ENCODE assay signal across 24 cellular contexts in genomic region chr5:130021000-130021399, GRCh38.
DNase-seq lines count a peak whose midpoint lies in the region; ATAC-seq, FAIRE-seq and TF ChIP-seq lines count a peak whose summit lies in the region.
"Had no signal": no experiment of that assay in that cellular context is flagged by ENCODE, and none has a peak within 500 bp of the region (broad histone marks: within the 10 kb centered on the region; RNA-seq: fewer than 3 reads in every experiment).

No MANE protein-coding gene starts in this region.

- H3K9me1 ChIP-seq in IMR-90 (ENCODE audit: insufficient read depth, low read length) (no peaks in the 10 kb centered on the region), K562 (ENCODE audit: control insufficient read depth, insufficient read depth, low read length) (no peaks in the 10 kb centered on the region)

- TF ChIP-seq EP300 in A549 (IDR thresholded peaks at IDR 0.05) (no peak), K562 (IDR thresholded peaks at IDR 0.05; ENCODE audit: low read length) (no peak)

- no peak for ATAC-seq in A549
- no peak for ATAC-seq in IMR-90 (ENCODE audit: low read depth)
- ATAC-seq in K562, result no peak
- no peak for ATAC-seq in HG03457 (IDR thresholded peaks at IDR 0.05; ENCODE audit: unreplicated experiment)
- no peak for ATAC-seq in GM19397 (IDR thresholded peaks at IDR 0.05; ENCODE audit: unreplicated experiment)
- ATAC-seq: CD8-positive, alpha-beta T cell had no signal

- H3K4me3 Mint-ChIP-seq in nephron progenitor cell (no peak overlapping the region), neural progenitor cell (no peak overlapping the region)
- H3K4me3 Mint-ChIP-seq: B cell; CD4-positive, alpha-beta T cell; CD8-positive, alpha-beta T cell had no signal

- no peak overlapping the region for H3K23ac ChIP-seq in IMR-90 (ENCODE audit: low read depth, low read length)

- H2AFZ ChIP-seq in IMR-90 (replicated peaks; ENCODE audit: low read length, poor library complexity), result no peak overlapping the region
- H2AFZ ChIP-seq in K562 (ENCODE audit: low read depth, low read length), result no peak overlapping the region
- H2AFZ ChIP-seq in neural progenitor cell (replicated peaks), result no peak overlapping the region

- H2AK5ac ChIP-seq in IMR-90 (ENCODE audit: low read depth, low read length), result no peak overlapping the region

- H3K36me3 Mint-ChIP-seq in nephron progenitor cell (ENCODE audit: low read depth) (no peaks in the 10 kb centered on the region), neural progenitor cell (no peaks in the 10 kb centered on the region)
- H3K36me3 Mint-ChIP-seq: CD8-positive, alpha-beta T cell had no signal

- H3K9me3 ChIP-seq in A549 (no peaks in the 10 kb centered on the region), IMR-90 (ENCODE audit: control insufficient read depth, insufficient read depth, low read length) (no peaks in the 10 kb centered on the region), K562 (replicated peaks; ENCODE audit: control insufficient read depth, insufficient read depth, low read depth, low read length) (0 out of 2 replicates have a peak, but pooled peaks cover 2% of the 10 kb centered on the region), neural progenitor cell (ENCODE audit: low read depth) (no peaks in the 10 kb centered on the region)
- H3K9me3 ChIP-seq: Caco-2 had no signal

- H3K27me3 ChIP-seq in IMR-90 (ENCODE audit: control insufficient read depth, insufficient read depth, low read length) (no peaks in the 10 kb centered on the region), K562 (ENCODE audit: control insufficient read depth in 2 of 2, insufficient read depth in 2 of 2, low read length in 2 of 2) (no peaks in the 10 kb centered on the region), neural progenitor cell (no peaks in the 10 kb centered on the region)
- H3K27me3 ChIP-seq: BLaER1 treated with 17β-estradiol and CSF1 and Interleukin-3, amounts not matched to agents 10 nM and 100 nM had no signal

- H4K8ac ChIP-seq in IMR-90 (ENCODE audit: low read depth in 2 of 2, low read length in 2 of 2), result no peak overlapping the region

- in situ Hi-C loops in IMR-90 (cut with MboI; ENCODE audit: low sequenced_read_pairs) (no loop called here), K562 (cut with MboI) (no loop called here)

- H3K27me3 Mint-ChIP-seq in nephron progenitor cell (ENCODE audit: low read depth, poor library complexity) (no peaks in the 10 kb centered on the region), neural progenitor cell (ENCODE audit: insufficient read depth, low read depth) (no peaks in the 10 kb centered on the region)
- H3K27me3 Mint-ChIP-seq: B cell; CD4-positive, alpha-beta T cell had no signal

- no peak overlapping the region for H3K4me2 ChIP-seq in A549
- H3K4me2 ChIP-seq in IMR-90 (ENCODE audit: low read depth, low read length), result no peak overlapping the region
- H3K4me2 ChIP-seq in K562 (ENCODE audit: insufficient read depth, low read length), result no peak overlapping the region
- no peak overlapping the region for H3K4me2 ChIP-seq in neural progenitor cell
- H3K4me2 ChIP-seq: BLaER1 treated with 17β-estradiol and CSF1 and Interleukin-3, amounts not matched to agents 10 nM and 100 nM had no signal

- no peak overlapping the region for H2AK9ac ChIP-seq in IMR-90 (replicated peaks; ENCODE audit: low read depth, low read length, poor library complexity)

- POLR2A ChIA-PET in A549 (lab: Yijun Ruan, JAX) (no interaction called here), IMR-90 (lab: Charles Lee; ENCODE audit: unreplicated experiment) (no interaction called here), K562 (lab: Yijun Ruan, JAX) (no interaction called here)

- H3K4me3 ChIP-seq in A549 (no peak overlapping the region), IMR-90 (ENCODE audit: insufficient read depth, low read depth, low read length) (no peak overlapping the region), K562 (no peak overlapping the region), neural progenitor cell (no peak overlapping the region)
- H3K4me3 ChIP-seq: BLaER1 treated with 17β-estradiol and CSF1 and Interleukin-3, amounts not matched to agents 10 nM and 100 nM had no signal

- no peak overlapping the region for H3K14ac ChIP-seq in IMR-90 (replicated peaks; ENCODE audit: low read depth, low read length)

- H3K56ac ChIP-seq in IMR-90 (ENCODE audit: extremely low read depth, insufficient read depth, low read length), result no peak overlapping the region

- H3K9me3 Mint-ChIP-seq in nephron progenitor cell (peaks cover 2% of the 10 kb centered on the region), neural progenitor cell (no peaks in the 10 kb centered on the region)
- H3K9me3 Mint-ChIP-seq: CD4-positive, alpha-beta T cell; CD8-positive, alpha-beta T cell had no signal

- no peak overlapping the region for H3K9ac ChIP-seq in IMR-90 (ENCODE audit: low read depth, low read length)
- no peak overlapping the region for H3K9ac ChIP-seq in K562 (ENCODE audit: insufficient read depth in 1 of 2, low read depth in 2 of 2, low read length in 2 of 2)
- no peak overlapping the region for H3K9ac ChIP-seq in neural progenitor cell
- H3K9ac ChIP-seq: BLaER1 treated with 17β-estradiol and CSF1 and Interleukin-3, amounts not matched to agents 10 nM and 100 nM had no signal

- TF ChIP-seq POLR2A in A549 (IDR thresholded peaks at IDR 0.05; ENCODE audit: low read length), result no peak
- no peak for TF ChIP-seq POLR2A in IMR-90 (IDR thresholded peaks at IDR 0.05; ENCODE audit: low read depth, low read length)
- no peak for TF ChIP-seq POLR2A in K562 (conservative IDR thresholded peaks at IDR 0.05)

- TF ChIP-seq CTCF in A549 (IDR thresholded peaks at IDR 0.05), result no peak
- TF ChIP-seq CTCF in IMR-90 (conservative IDR thresholded peaks at IDR 0.05; ENCODE audit: low read depth, low read length), result no peak
- TF ChIP-seq CTCF in K562 (IDR thresholded peaks at IDR 0.05 in 2 of 3, conservative IDR thresholded peaks at IDR 0.05 in 1 of 3; ENCODE audit: insufficient read depth in 2 of 3, low read depth in 1 of 3, low read length in 3 of 3), result no peak
- no peak for TF ChIP-seq CTCF in nephron progenitor cell (IDR thresholded peaks at IDR 0.05)
- TF ChIP-seq CTCF in neural progenitor cell (IDR thresholded peaks at IDR 0.05), result no peak

- H3K4me1 ChIP-seq in A549 (no peaks in the 10 kb centered on the region), IMR-90 (ENCODE audit: control insufficient read depth, insufficient read depth, low read length) (no peaks in the 10 kb centered on the region), K562 (replicated peaks in 1 of 2; ENCODE audit: control insufficient read depth in 2 of 2, insufficient read depth in 2 of 2, low read length in 2 of 2) (no peaks in the 10 kb centered on the region), neural progenitor cell (no peaks in the 10 kb centered on the region)
- H3K4me1 ChIP-seq: Caco-2 had no signal

- H2BK15ac ChIP-seq in IMR-90 (ENCODE audit: low read depth, low read length), result no peak overlapping the region

- no peaks in the 10 kb centered on the region for H3K79me2 ChIP-seq in K562 (ENCODE audit: control insufficient read depth, insufficient read depth, low read length)
- H3K79me2 ChIP-seq in neural progenitor cell (ENCODE audit: low read depth), result no peaks in the 10 kb centered on the region

- no peak overlapping the region for H4K91ac ChIP-seq in IMR-90 (ENCODE audit: insufficient read depth, low read depth, low read length)

- no peak overlapping the region for H4K5ac ChIP-seq in IMR-90 (ENCODE audit: low read depth, low read length)

- H3K4me1 Mint-ChIP-seq in nephron progenitor cell, result peaks cover 13% of the 10 kb centered on the region
- H3K4me1 Mint-ChIP-seq in neural progenitor cell, result peaks cover 16% of the 10 kb centered on the region
- H3K4me1 Mint-ChIP-seq: B cell had no signal

- no peak overlapping the region for H3K4ac ChIP-seq in IMR-90 (ENCODE audit: low read depth, low read length)

- FAIRE-seq in A549 (lab: Jason Lieb, UNC), result no peak
- FAIRE-seq in K562 (lab: Jason Lieb, UNC), result no peak
- FAIRE-seq: A204.1, D721Med, G401.6, GM12891, GM19239 had no signal

- CTCF ChIA-PET in A549 (lab: Yijun Ruan, JAX), result no interaction called here
- CTCF ChIA-PET in IMR-90 (lab: Yijun Ruan, JAX), result no interaction called here
- CTCF ChIA-PET in K562 (lab: Yijun Ruan, JAX; ENCODE audit: low intra/inter-chr PET ratio), result no interaction called here

- H4K20me1 ChIP-seq in IMR-90 (ENCODE audit: insufficient read depth, low read length) (no peaks in the 10 kb centered on the region), K562 (replicated peaks; ENCODE audit: control insufficient read depth, insufficient read depth, low read length) (no peaks in the 10 kb centered on the region), neural progenitor cell (ENCODE audit: low read depth) (no peaks in the 10 kb centered on the region)
- H4K20me1 ChIP-seq: BLaER1 treated with 17β-estradiol and CSF1 and Interleukin-3, amounts not matched to agents 10 nM and 100 nM had no signal

- no peak for TF ChIP-seq RAD21 in A549 (conservative IDR thresholded peaks at IDR 0.05 in 1 of 2, IDR thresholded peaks at IDR 0.05 in 1 of 2)
- no peak for TF ChIP-seq RAD21 in IMR-90 (IDR thresholded peaks at IDR 0.05; ENCODE audit: low read length)
- no peak for TF ChIP-seq RAD21 in K562 (CRISPR knock-in tag; conservative IDR thresholded peaks at IDR 0.05 in 1 of 2, IDR thresholded peaks at IDR 0.05 in 1 of 2)

- peak overlapping the region; percentile 83 for H3K27ac Mint-ChIP-seq in nephron progenitor cell
- H3K27ac Mint-ChIP-seq in neural progenitor cell, result no peak overlapping the region
- H3K27ac Mint-ChIP-seq: B cell; CD4-positive, alpha-beta T cell; CD8-positive, alpha-beta T cell had no signal

- DNase-seq in A549 (ENCODE audit: low read depth in 1 of 2, low spot score in 1 of 2), result no peak
- DNase-seq in IMR-90, result no peak
- DNase-seq in K562 (ENCODE audit: extremely low read depth in 1 of 4, low spot score in 3 of 4), result no peak
- no peak for DNase-seq in nephron progenitor cell
- no peak for DNase-seq in neural progenitor cell (ENCODE audit: low spot score)
- no peak for DNase-seq in stimulated activated CD8-positive, alpha-beta memory T cell treated with anti-CD3 and anti-CD28 coated beads, Interleukin-4, amount 100 ng/mL, for 48 hours
- DNase-seq: 8988T; AML-193; Caco-2; Calu3; CD4-positive, alpha-beta T cell; CD8-positive, alpha-beta T cell; DMS79 treated with DMSO at 0.1 percent for 48 hours; GF-D8 had no signal

- BruUV-seq in IMR-90 (replicated peaks; lab: Mats Ljungman, UMichigan) (no TSS peak), K562 (replicated peaks; lab: Mats Ljungman, UMichigan) (no TSS peak)

- H3K18ac ChIP-seq in IMR-90 (ENCODE audit: low read depth, low read length), result no peak overlapping the region

- no peaks in the 10 kb centered on the region for H3K79me1 ChIP-seq in IMR-90 (ENCODE audit: low read depth in 1 of 2, low read length in 2 of 2)

- intact Hi-C loops in IMR-90 (cut with micrococcal nuclease) (no loop called here), K562 (cut with micrococcal nuclease) (no loop called here)

- dilution Hi-C loops in IMR-90 (cut with HindIII; ENCODE audit: low sequenced_read_pairs, unreplicated experiment), result no loop called here

- H2BK5ac ChIP-seq in IMR-90 (ENCODE audit: low read depth, low read length, poor library complexity, severe bottlenecking), result no peak overlapping the region

- H2BK20ac ChIP-seq in IMR-90 (ENCODE audit: low read depth, low read length), result no peak overlapping the region

- H2BK120ac ChIP-seq in IMR-90 (ENCODE audit: low read depth, low read length), result no peak overlapping the region

- no peaks in the 10 kb centered on the region for H3F3A ChIP-seq in neural progenitor cell (ENCODE audit: low read depth)

- H3K27ac ChIP-seq in A549 (no peak overlapping the region), IMR-90 (ENCODE audit: insufficient read depth, low read length) (no peak overlapping the region), K562 (ENCODE audit: extremely low read depth, low read depth, low read length) (no peak overlapping the region), neural progenitor cell (no peak overlapping the region)
- H3K27ac ChIP-seq: BLaER1 treated with 17β-estradiol and CSF1 and Interleukin-3, amounts not matched to agents 10 nM and 100 nM; C4-2B had no signal

- no peaks in the 10 kb centered on the region for H3K36me3 ChIP-seq in IMR-90 (ENCODE audit: control insufficient read depth, insufficient read depth, low read length)
- H3K36me3 ChIP-seq in K562 (ENCODE audit: control insufficient read depth, insufficient read depth, low read length), result no peaks in the 10 kb centered on the region
- no peaks in the 10 kb centered on the region for H3K36me3 ChIP-seq in neural progenitor cell
- H3K36me3 ChIP-seq: BLaER1 treated with 17β-estradiol and CSF1 and Interleukin-3, amounts not matched to agents 10 nM and 100 nM had no signal

Comparison
In these comparisons a context has a peak if more than half of its experiments do, and no peak if none do; other contexts are left out.
1. Of the 35 proteins assayed by ChIP-seq in both K562 and A549: peak only in K562: none; only in A549: MAFK; in both: none; in neither: 34.